27 cellular contexts compared by ENCODE assay signal in the genomic region with DNA sequence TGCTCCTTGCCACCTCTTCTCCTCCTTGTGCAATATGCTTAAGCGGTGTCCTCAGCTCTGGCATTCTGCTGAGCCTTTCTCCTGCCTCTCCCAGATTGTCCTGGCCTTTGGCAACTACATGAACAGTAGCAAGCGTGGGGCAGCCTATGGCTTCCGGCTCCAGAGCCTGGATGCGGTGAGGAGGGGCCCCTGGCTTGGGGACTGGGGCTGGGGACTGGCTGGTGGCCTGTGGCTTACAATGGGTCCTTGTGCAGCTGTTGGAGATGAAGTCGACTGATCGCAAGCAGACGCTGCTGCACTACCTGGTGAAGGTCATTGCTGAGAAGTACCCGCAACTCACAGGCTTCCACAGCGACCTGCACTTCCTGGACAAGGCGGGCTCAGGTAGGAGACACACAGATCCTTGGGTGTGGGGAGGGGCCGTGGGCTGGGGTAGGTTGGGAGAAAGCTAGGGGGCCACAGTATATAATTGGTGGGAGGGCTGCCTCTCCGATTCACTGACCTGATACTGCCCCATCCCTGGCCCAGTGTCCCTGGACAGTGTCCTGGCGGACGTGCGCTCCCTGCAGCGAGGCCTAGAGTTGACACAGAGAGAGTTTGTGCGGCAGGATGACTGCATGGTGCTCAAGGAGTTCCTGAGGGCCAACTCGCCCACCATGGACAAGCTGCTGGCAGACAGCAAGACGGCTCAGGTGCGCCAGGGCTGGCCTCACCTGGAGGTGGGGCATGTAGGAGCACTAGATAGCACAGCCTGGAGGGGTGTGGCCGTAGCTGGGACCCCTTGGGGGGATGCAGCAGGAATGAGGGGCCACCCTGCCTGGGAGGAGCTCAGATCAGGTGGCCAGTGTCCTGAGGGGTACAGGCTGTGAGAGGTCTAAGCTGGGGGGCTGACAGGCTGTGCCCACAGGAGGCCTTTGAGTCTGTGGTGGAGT. TPM values are rescaled to one million over a fixed set of nuclear protein-coding genes. Genes with fewer than 3 reads are reported as not detected.
DNase-seq lines count a peak whose midpoint lies in the region; ATAC-seq and TF ChIP-seq lines count a peak whose summit lies in the region.
"Had no signal": no experiment of that assay in that cellular context is flagged by ENCODE, and none has a peak within 500 bp of the region (broad histone marks: within the 10 kb centered on the region; RNA-seq: fewer than 3 reads in every experiment).

No MANE protein-coding gene starts in this region.

- H3F3A ChIP-seq in PC-3 (ENCODE audit: low read length, unreplicated experiment) = no peaks in the 10 kb centered on the region

- DNase-seq in T-helper 1 cell = no peak
- DNase-seq in CD4-positive, alpha-beta memory T cell = peak in 1 of 5 donors; percentile 33
- DNase-seq in activated naive CD4-positive, alpha-beta T cell treated with anti-CD3 and anti-CD28 coated beads, Interleukin-2, amount 50 U/mL, for 72 hours (ENCODE audit: low spot score in 2 of 2) = no peak
- no peak for DNase-seq in naive thymus-derived CD8-positive, alpha-beta T cell
- no peak for DNase-seq in PC-3
- no peak for DNase-seq in NCI-H510A treated with DMSO at 0.1 percent for 48 hours (lab: John Stamatoyannopoulos, UW)
- DNase-seq: 8988T, adrenal gland, C1 segment of cervical spinal cord, GF-D8, HFFc6, KG1, mammary epithelial cell, MV-4-11, NCI-H187, NCI-H345, PC-9, T-helper 9 cell had no signal

- H2AFZ ChIP-seq in PC-3 (ENCODE audit: low read length) = no peak overlapping the region
- H2AFZ ChIP-seq: PC-9 had no signal

- POLR2A ChIA-PET in CD4-positive, alpha-beta memory T cell (lab: Charles Lee; ENCODE audit: partially characterized antibody) = interaction anchor here (0.7 to 30.3 kb wide), 5 partner anchors 12 to 183 kb away, joined by 3 to 1143 read pairs (median 57); partner anchors contain the start of genes FMNL1, MAP3K14, NMT1 and SPATA32
- POLR2A ChIA-PET in naive thymus-derived CD8-positive, alpha-beta T cell (lab: Charles Lee) = interaction anchor here (0.8 to 47.5 kb wide), 4 partner anchors 4 to 72 kb away, joined by 5 to 1514 read pairs (median 762); partner anchors contain the start of genes FMNL1, MAP3K14 and SPATA32
- POLR2A ChIA-PET in PC-3 (lab: Charles Lee; ENCODE audit: unreplicated experiment) = interaction anchor here (0.6 kb wide), 1 partner anchor 93 kb away, joined by 8 read pairs; no protein-coding TSS in a partner anchor

- no TSS peak for BruUV-seq in PC-3 (replicated peaks; lab: Mats Ljungman, UMichigan)

- peak overlapping the region; percentile 34 for H3K4me3 Mint-ChIP-seq in T-helper 1 cell treated with Interleukin-12 subunit alpha and Interleukin-12 subunit beta and Interleukin-4 antibody, amounts not matched to agents 30 μg/mL and 1 μg/mL, for 36 hours
- peak overlapping the region in 1 of 8 donors; percentile 62 for H3K4me3 Mint-ChIP-seq in CD4-positive, alpha-beta memory T cell
- peak overlapping the region in 5 of 10 donors; percentile 4 to 54 (median 30) for H3K4me3 Mint-ChIP-seq in naive thymus-derived CD8-positive, alpha-beta T cell
- H3K4me3 Mint-ChIP-seq: HFFc6 had no signal

- peaks cover 71% of the 10 kb centered on the region for H3K36me3 ChIP-seq in CD4-positive, alpha-beta memory T cell (ENCODE audit: insufficient read depth, low read length)
- no peaks in the 10 kb centered on the region for H3K36me3 ChIP-seq in PC-3 (ENCODE audit: low read depth, low read length)
- H3K36me3 ChIP-seq: adrenal gland, SJSA1 had no signal

- no peaks in the 10 kb centered on the region for H3K9me3 Mint-ChIP-seq in T-helper 1 cell treated with Interleukin-12 subunit alpha and Interleukin-12 subunit beta and Interleukin-4 antibody, amounts not matched to agents 30 μg/mL and 1 μg/mL, for 36 hours
- no peaks in the 10 kb centered on the region for H3K9me3 Mint-ChIP-seq in CD4-positive, alpha-beta memory T cell
- no peaks in the 10 kb centered on the region for H3K9me3 Mint-ChIP-seq in activated naive CD4-positive, alpha-beta T cell treated with anti-CD3 and anti-CD28 coated beads, Interleukin-2, amount 50 U/mL, for 72 hours
- no peaks in the 10 kb centered on the region for H3K9me3 Mint-ChIP-seq in naive thymus-derived CD8-positive, alpha-beta T cell
- H3K9me3 Mint-ChIP-seq: HFFc6 had no signal

- H3K27ac ChIP-seq in CD4-positive, alpha-beta memory T cell (ENCODE audit: low read depth, low read length) = peak overlapping the region; percentile 33
- H3K27ac ChIP-seq in PC-3 (ENCODE audit: low read length) = no peak overlapping the region
- H3K27ac ChIP-seq: adrenal gland, epithelial cell of prostate, PC-9, SJSA1 had no signal

- no peaks in the 10 kb centered on the region for H4K20me1 ChIP-seq in PC-3 (ENCODE audit: low read length)

- H3K27me3 Mint-ChIP-seq in T-helper 1 cell treated with Interleukin-12 subunit alpha and Interleukin-12 subunit beta and Interleukin-4 antibody, amounts not matched to agents 30 μg/mL and 1 μg/mL, for 36 hours (ENCODE audit: low read depth) = no peaks in the 10 kb centered on the region
- H3K27me3 Mint-ChIP-seq in CD4-positive, alpha-beta memory T cell = no peaks in the 10 kb centered on the region
- no peaks in the 10 kb centered on the region for H3K27me3 Mint-ChIP-seq in naive thymus-derived CD8-positive, alpha-beta T cell

- peaks cover 65% of the 10 kb centered on the region for H3K4me1 ChIP-seq in CD4-positive, alpha-beta memory T cell (ENCODE audit: insufficient read depth, low read length)
- H3K4me1 ChIP-seq in PC-3 (ENCODE audit: insufficient read depth, low read length) = peaks cover 16% of the 10 kb centered on the region

- no peak overlapping the region for H3K4me3 ChIP-seq in CD4-positive, alpha-beta memory T cell (ENCODE audit: low read length in 2 of 2)
- H3K4me3 ChIP-seq in PC-3 (ENCODE audit: low read length) = no peak overlapping the region
- H3K4me3 ChIP-seq: adrenal gland, PC-9, SJSA1 had no signal

- no peak for TF ChIP-seq CTCF in PC-3 (conservative IDR thresholded peaks at IDR 0.05; ENCODE audit: low read depth, low read length)

- peaks cover 18% of the 10 kb centered on the region for H3K79me2 ChIP-seq in PC-3 (ENCODE audit: low read length)

- H3K4me2 ChIP-seq in PC-3 (ENCODE audit: low read length) = no peak overlapping the region
- H3K4me2 ChIP-seq: PC-9 had no signal

- no peaks in the 10 kb centered on the region for H3K27me3 ChIP-seq in CD4-positive, alpha-beta memory T cell (ENCODE audit: insufficient read depth, low read length)
- H3K27me3 ChIP-seq in PC-3 (ENCODE audit: low read length) = no peaks in the 10 kb centered on the region

- H3K9me3 ChIP-seq in CD4-positive, alpha-beta memory T cell (ENCODE audit: control insufficient read depth in 1 of 2, low read length in 2 of 2) = no peaks in the 10 kb centered on the region
- H3K9me3 ChIP-seq in PC-3 (ENCODE audit: low read length) = no peaks in the 10 kb centered on the region
- H3K9me3 ChIP-seq: adrenal gland, SJSA1 had no signal

- no peaks in the 10 kb centered on the region for H3K9me2 ChIP-seq in PC-3 (replicated peaks; ENCODE audit: low read length)

- no peak for ATAC-seq in activated naive CD4-positive, alpha-beta T cell treated with anti-CD3 and anti-CD28 coated beads, Interleukin-2, amount 50 U/mL, for 72 hours
- no peak for ATAC-seq in naive thymus-derived CD8-positive, alpha-beta T cell
- ATAC-seq in PC-3 = no peak
- no peak for ATAC-seq in GM18498 (IDR thresholded peaks at IDR 0.05; ENCODE audit: unreplicated experiment)

- intact Hi-C loops in CD4-positive, alpha-beta memory T cell (cut with micrococcal nuclease) = loop anchor here (5.0 kb wide), 1 partner anchor 183 kb away; the partner anchor contains the start of gene NMT1
- intact Hi-C loops in PC-3 (cut with micrococcal nuclease) = no loop called here

- no peak overlapping the region for H3K9ac ChIP-seq in PC-3 (ENCODE audit: low read length)

- CTCF ChIA-PET in CD4-positive, alpha-beta memory T cell (lab: Charles Lee; ENCODE audit: partially characterized antibody) = interaction anchor here (2.2 to 8.9 kb wide), 4 partner anchors 10 to 25 kb away, joined by 6 to 58 read pairs (median 36); partner anchors contain the start of gene FMNL1
- CTCF ChIA-PET in PC-3 (lab: Charles Lee) = no interaction called here

- peaks cover 31% of the 10 kb centered on the region for H3K36me3 Mint-ChIP-seq in T-helper 1 cell treated with Interleukin-12 subunit alpha and Interleukin-12 subunit beta and Interleukin-4 antibody, amounts not matched to agents 30 μg/mL and 1 μg/mL, for 36 hours (ENCODE audit: low read depth)
- H3K36me3 Mint-ChIP-seq in CD4-positive, alpha-beta memory T cell = peaks cover 25 to 66% of the 10 kb centered on the region in 2 donors
- peaks cover 17 to 19% of the 10 kb centered on the region in 2 donors for H3K36me3 Mint-ChIP-seq in activated naive CD4-positive, alpha-beta T cell treated with anti-CD3 and anti-CD28 coated beads, Interleukin-2, amount 50 U/mL, for 72 hours
- peaks cover 0 to 63% (median 4%) of the 10 kb centered on the region in 3 donors for H3K36me3 Mint-ChIP-seq in naive thymus-derived CD8-positive, alpha-beta T cell

- H3K4me1 Mint-ChIP-seq in T-helper 1 cell treated with Interleukin-12 subunit alpha and Interleukin-12 subunit beta and Interleukin-4 antibody, amounts not matched to agents 30 μg/mL and 1 μg/mL, for 36 hours (ENCODE audit: low read depth) = peaks cover 35% of the 10 kb centered on the region
- peaks cover 19 to 62% (median 38%) of the 10 kb centered on the region in 4 donors for H3K4me1 Mint-ChIP-seq in CD4-positive, alpha-beta memory T cell
- H3K4me1 Mint-ChIP-seq in naive thymus-derived CD8-positive, alpha-beta T cell = peaks cover 15 to 54% (median 48%) of the 10 kb centered on the region in 4 donors

- peak overlapping the region; percentile 45 for H3K27ac Mint-ChIP-seq in T-helper 1 cell treated with Interleukin-12 subunit alpha and Interleukin-12 subunit beta and Interleukin-4 antibody, amounts not matched to agents 30 μg/mL and 1 μg/mL, for 36 hours
- H3K27ac Mint-ChIP-seq in CD4-positive, alpha-beta memory T cell = peak overlapping the region; percentile 37 to 99 (median 74)
- peak overlapping the region; percentile 72 to 89 for H3K27ac Mint-ChIP-seq in activated naive CD4-positive, alpha-beta T cell treated with anti-CD3 and anti-CD28 coated beads, Interleukin-2, amount 50 U/mL, for 72 hours
- H3K27ac Mint-ChIP-seq in naive thymus-derived CD8-positive, alpha-beta T cell = peak overlapping the region; percentile 14 to 99 (median 64)
- H3K27ac Mint-ChIP-seq: HFFc6 had no signal

RNA-seq across cellular contexts. Expression of gene SPATA32, which starts 16.9 kb away (rescaled TPM):
- under 1 TPM; 0.22 to 0.41 TPM for total RNA-seq in CD4-positive, alpha-beta memory T cell
- polyA plus RNA-seq in CD4-positive, alpha-beta memory T cell = under 1 TPM; 0.25 to 0.49 TPM
- under 1 TPM; 0.37 to 0.50 TPM for total RNA-seq in activated naive CD4-positive, alpha-beta T cell treated with anti-CD3 and anti-CD28 coated beads, Interleukin-2, amount 50 U/mL, for 72 hours
- total RNA-seq in naive thymus-derived CD8-positive, alpha-beta T cell = under 1 TPM; 0.47 to 0.75 TPM
- polyA plus RNA-seq in naive thymus-derived CD8-positive, alpha-beta T cell = under 1 TPM; 0.30 to 0.81 (median 0.44) TPM
- not detected in 2 replicates for total RNA-seq in PC-3 (2014; rRNA removed)
- total RNA-seq: dermis microvascular lymphatic vessel endothelial cell, frontal cortex, kidney epithelial cell, posterior vena cava, SJSA1, skeletal muscle tissue had no signal
- polyA plus RNA-seq: adrenal gland, mammary epithelial cell had no signal

RNA-seq across cellular contexts. Expression of gene FMNL1, which starts 23.3 kb away (rescaled TPM):
- total RNA-seq in CD4-positive, alpha-beta memory T cell = 100 to 1,000 TPM; 403 to 405 TPM
- polyA plus RNA-seq in CD4-positive, alpha-beta memory T cell = 10 to 100 TPM in 1 of 2 donors, 1 to 10 TPM in 1; 8.1 to 64.4 TPM
- 100 to 1,000 TPM; 221 to 735 TPM for total RNA-seq in activated naive CD4-positive, alpha-beta T cell treated with anti-CD3 and anti-CD28 coated beads, Interleukin-2, amount 50 U/mL, for 72 hours
- 100 to 1,000 TPM; 383 to 394 TPM for total RNA-seq in naive thymus-derived CD8-positive, alpha-beta T cell
- polyA plus RNA-seq in naive thymus-derived CD8-positive, alpha-beta T cell = 10 to 100 TPM; 18.0 to 35.5 (median 21.5) TPM
- 8.2 and 14.2 TPM in 2 replicates for total RNA-seq in PC-3 (2014; rRNA removed)
- total RNA-seq: SJSA1 had no signal

Comparison
In these comparisons a context has a peak if more than half of its experiments do, and no peak if none do; other contexts are left out.
1. RNA of gene FMNL1, which starts 23.3 kb away (total RNA-seq): 221 to 735 TPM in activated naive CD4-positive, alpha-beta T cell treated with anti-CD3 and anti-CD28 coated beads, Interleukin-2, amount 50 U/mL, for 72 hours, 403 to 405 TPM in CD4-positive, alpha-beta memory T cell and 383 to 394 TPM in naive thymus-derived CD8-positive, alpha-beta T cell; 8.2 to 14.2 TPM in PC-3; every median in the first group is over 10 times any median in the second.
2. Peak in every context shown above with its lines, with median percentiles within 50 percentile points of each other: H3K27ac Mint-ChIP-seq.